Comparison of ENCODE assay signal across 8 cellular contexts in the genomic region with DNA sequence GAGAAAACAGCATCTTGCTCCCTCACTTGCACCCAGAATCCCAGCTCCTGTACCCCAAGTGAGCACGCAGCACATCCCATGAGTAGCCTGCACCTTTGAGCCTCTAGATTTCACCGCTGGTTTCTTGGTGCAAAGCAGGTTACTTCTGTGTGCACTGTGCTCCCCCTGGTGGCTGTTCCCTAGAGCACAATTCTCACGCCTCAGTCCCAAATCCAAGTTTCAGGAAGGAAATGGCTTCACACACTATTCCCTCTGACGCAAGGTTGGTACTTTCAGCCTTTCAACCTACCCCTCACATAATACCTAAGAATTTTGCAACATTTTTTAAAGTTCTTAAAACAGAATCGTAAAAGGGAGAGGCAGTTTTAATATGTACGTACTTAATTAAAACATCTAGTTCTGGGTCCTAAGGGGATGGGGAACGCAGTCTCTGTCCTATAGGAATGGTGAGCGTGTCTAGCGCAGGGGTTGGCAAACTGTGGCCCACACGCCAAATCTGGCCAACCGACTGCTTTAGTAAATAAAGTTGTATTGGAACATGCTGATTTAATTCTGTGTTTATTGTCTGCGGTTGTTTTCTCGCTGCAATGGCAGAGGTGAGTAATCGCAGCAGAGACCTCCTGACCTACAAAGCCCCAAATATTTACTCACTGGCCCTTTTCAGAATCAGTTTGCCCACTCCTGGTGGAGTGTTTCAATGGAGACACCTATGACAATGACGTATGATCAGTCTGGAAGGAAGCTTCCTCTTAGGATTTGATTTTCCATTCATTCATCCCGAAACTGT. TPM values are rescaled to one million over a fixed set of nuclear protein-coding genes. Genes with fewer than 3 reads are reported as not detected.
DNase-seq lines count a peak whose midpoint lies in the region; TF ChIP-seq lines count a peak whose summit lies in the region.

No MANE protein-coding gene starts in this region.

- intact Hi-C loops in left ventricle myocardium inferior (cut with micrococcal nuclease), result no loop called here

- H3K4me3 ChIP-seq in WI38 (ENCODE audit: low read depth, low read length), result no peak overlapping the region
- no peak overlapping the region for H3K4me3 ChIP-seq in left ventricle myocardium inferior

- H3K27me3 ChIP-seq in left ventricle myocardium inferior (ENCODE audit: low read depth), result peaks cover 13% of the 10 kb centered on the region

- no peaks in the 10 kb centered on the region for H3K4me1 ChIP-seq in left ventricle myocardium inferior

- no peaks in the 10 kb centered on the region for H3K9me3 ChIP-seq in left ventricle myocardium inferior (replicated peaks)

- TF ChIP-seq CTCF in WI38 (IDR thresholded peaks at IDR 0.05; ENCODE audit: low read depth, low read length) (peak; percentile 86), left ventricle myocardium inferior (IDR thresholded peaks at IDR 0.05; ENCODE audit: borderline replicate concordance) (peak; percentile 74)

- H3K27ac ChIP-seq in left ventricle myocardium inferior (replicated peaks), result no peak overlapping the region

- peak; percentile 25 for DNase-seq in stimulated activated CD4-positive, alpha-beta T cell treated with anti-CD3 and anti-CD28 coated beads, Interleukin-15, amount 100 ng/mL, for 24 hours
- DNase-seq in stimulated activated CD4-positive, alpha-beta T cell treated with anti-CD3 and anti-CD28 coated beads, Interleukin-4, amount 100 ng/mL, for 4 hours, result no peak
- peak; percentile 83 for DNase-seq in NCI-H1092 treated with DMSO at 0.1 percent for 48 hours (lab: John Stamatoyannopoulos, UW)
- no peak for DNase-seq in left ventricle myocardium inferior
- DNase-seq in stimulated activated CD8-positive, alpha-beta memory T cell treated with anti-CD3 and anti-CD28 coated beads, Interleukin-4, amount 100 ng/mL, for 48 hours, result peak; percentile 31
- DNase-seq in activated gamma-delta T cell (lab: John Stamatoyannopoulos, UW), result no peak
- no peak for DNase-seq in NCI-H2227 (lab: John Stamatoyannopoulos, UW; ENCODE audit: unreplicated experiment)

- H3K36me3 ChIP-seq in left ventricle myocardium inferior, result no peaks in the 10 kb centered on the region

RNA-seq across cellular contexts. Expression of a gene that starts 27.5 kb away (rescaled TPM):
- 39.1 TPM for total RNA-seq in left ventricle myocardium inferior

RNA-seq across cellular contexts. Expression of a gene that starts 32.4 kb away (rescaled TPM):
- total RNA-seq in left ventricle myocardium inferior, result 17.5 TPM

Comparison
In these comparisons a context has a peak if more than half of its experiments do, and no peak if none do; other contexts are left out.
1. DNase-seq: peak in stimulated activated CD4-positive, alpha-beta T cell treated with anti-CD3 and anti-CD28 coated beads, Interleukin-15, amount 100 ng/mL, for 24 hours (single experiment), NCI-H1092 treated with DMSO at 0.1 percent for 48 hours (single experiment) and stimulated activated CD8-positive, alpha-beta memory T cell treated with anti-CD3 and anti-CD28 coated beads, Interleukin-4, amount 100 ng/mL, for 48 hours (single experiment); none in stimulated activated CD4-positive, alpha-beta T cell treated with anti-CD3 and anti-CD28 coated beads, Interleukin-4, amount 100 ng/mL, for 4 hours (0 of 2), left ventricle myocardium inferior (single experiment), activated gamma-delta T cell (single experiment) and NCI-H2227 (single experiment).